In genomic region chr21:41316200-41316599, GRCh38 we compare ENCODE assay signal across 11 cellular contexts. TPM values are rescaled to one million over a fixed set of nuclear protein-coding genes. Genes with fewer than 3 reads are reported as not detected.
DNase-seq lines count a peak whose midpoint lies in the region; ATAC-seq and TF ChIP-seq lines count a peak whose summit lies in the region.
"Had no signal": no experiment of that assay in that cellular context is flagged by ENCODE, and none has a peak within 500 bp of the region (broad histone marks: within the 10 kb centered on the region; RNA-seq: fewer than 3 reads in every experiment).

No MANE protein-coding gene starts in this region.

- H3K4me1 Mint-ChIP-seq in natural killer cell: no peaks in the 10 kb centered on the region

- H3K27me3 Mint-ChIP-seq in natural killer cell (ENCODE audit: low read depth in 2 of 2): peaks cover 31 to 51% of the 10 kb centered on the region in 2 donors

- in situ Hi-C loops in Panc1 (cut with HindIII; ENCODE audit: low pct_unique_long_range_greater_than_20kb, low sequenced_read_pairs): no loop called here

- H3K4me3 Mint-ChIP-seq in natural killer cell: no peak overlapping the region
- H3K4me3 Mint-ChIP-seq: activated CD4-positive, alpha-beta memory T cell treated with anti-CD3 and anti-CD28 coated beads for 36 hours; activated naive CD4-positive, alpha-beta T cell treated with anti-CD3 and anti-CD28 coated beads for 36 hours had no signal

- TF ChIP-seq CTCF in Panc1 (IDR thresholded peaks at IDR 0.05): no peak
- TF ChIP-seq CTCF in suprapubic skin (IDR thresholded peaks at IDR 0.05): no peak
- no peak for TF ChIP-seq CTCF in natural killer cell (IDR thresholded peaks at IDR 0.05)

- H3K27me3 ChIP-seq in Panc1 (ENCODE audit: control insufficient read depth, insufficient read depth, low read length): no peaks in the 10 kb centered on the region; the same call in 1 of the 2 replicates
- peaks cover 5% of the 10 kb centered on the region for H3K27me3 ChIP-seq in mucosa of stomach (ENCODE audit: control insufficient read depth, insufficient read depth, low read length)
- H3K27me3 ChIP-seq in suprapubic skin: peaks cover 16% of the 10 kb centered on the region

- peak; percentile 45; the same call in 1 of the 2 replicates for ATAC-seq in Panc1
- ATAC-seq in Right ventricle myocardium superior (ENCODE audit: poor library complexity): peak; percentile 25
- ATAC-seq in HG03469 (IDR thresholded peaks at IDR 0.05; ENCODE audit: unreplicated experiment): no peak
- no peak for ATAC-seq in natural killer cell

- CTCF ChIA-PET in Panc1 (lab: Charles Lee): no interaction called here

- H3K4me1 ChIP-seq in Panc1 (ENCODE audit: control insufficient read depth, insufficient read depth, low read length) (no peaks in the 10 kb centered on the region), mucosa of stomach (ENCODE audit: control insufficient read depth, insufficient read depth, low read length) (peaks cover 36% of the 10 kb centered on the region), suprapubic skin (peaks cover 13% of the 10 kb centered on the region)

- WGBS in suprapubic skin: 10% methylated on average over 8 of the region's 11 CpGs

- H3K36me3 Mint-ChIP-seq in natural killer cell: no peaks in the 10 kb centered on the region
- H3K36me3 Mint-ChIP-seq: activated CD4-positive, alpha-beta memory T cell treated with anti-CD3 and anti-CD28 coated beads for 36 hours had no signal

- TF ChIP-seq POLR2A in suprapubic skin (IDR thresholded peaks at IDR 0.05): no peak

- H3K9ac ChIP-seq in mucosa of stomach (ENCODE audit: low read length): peak overlapping the region; percentile 94

- H3K27ac ChIP-seq in Panc1 (ENCODE audit: low read length) (no peak overlapping the region), suprapubic skin (peak overlapping the region; percentile 34)

- H3K36me3 ChIP-seq in Panc1 (ENCODE audit: control insufficient read depth, insufficient read depth, low read length) (no peaks in the 10 kb centered on the region), mucosa of stomach (ENCODE audit: control insufficient read depth, insufficient read depth, low read length) (peaks cover 9% of the 10 kb centered on the region), suprapubic skin (no peaks in the 10 kb centered on the region)

- intact Hi-C loops in Panc1 (cut with micrococcal nuclease; ENCODE audit: unreplicated experiment): no loop called here
- intact Hi-C loops in Right ventricle myocardium superior (cut with DNase I): no loop called here
- intact Hi-C loops in natural killer cell (cut with micrococcal nuclease): no loop called here

- H3K27ac Mint-ChIP-seq in natural killer cell: no peak overlapping the region
- H3K27ac Mint-ChIP-seq: activated CD4-positive, alpha-beta memory T cell treated with anti-CD3 and anti-CD28 coated beads for 36 hours; activated naive CD4-positive, alpha-beta T cell treated with anti-CD3 and anti-CD28 coated beads for 36 hours had no signal

- POLR2A ChIA-PET in Panc1 (lab: Charles Lee): no interaction called here

- H3K9me3 ChIP-seq in Panc1 (ENCODE audit: control insufficient read depth, insufficient read depth, low read depth, low read length) (no peaks in the 10 kb centered on the region), mucosa of stomach (ENCODE audit: control insufficient read depth, low read length) (no peaks in the 10 kb centered on the region), suprapubic skin (no peaks in the 10 kb centered on the region)

- no peak for TF ChIP-seq EP300 in suprapubic skin (IDR thresholded peaks at IDR 0.05)

- no TSS peak for BruUV-seq in Panc1 (replicated peaks; lab: Mats Ljungman, UMichigan)

- H3K9me3 Mint-ChIP-seq in natural killer cell: no peaks in the 10 kb centered on the region
- H3K9me3 Mint-ChIP-seq: activated CD4-positive, alpha-beta memory T cell treated with anti-CD3 and anti-CD28 coated beads for 36 hours; activated naive CD4-positive, alpha-beta T cell treated with anti-CD3 and anti-CD28 coated beads for 36 hours had no signal

- DNase-seq in Panc1 (ENCODE audit: low read depth, low spot score): no peak
- DNase-seq in Right ventricle myocardium superior: no peak
- peak in 1 of 2 donors; percentile 68 for DNase-seq in suprapubic skin (ENCODE audit: low spot score in 2 of 2)
- no peak for DNase-seq in LoVo (ENCODE audit: low spot score)
- DNase-seq in NCI-H446 treated with DMSO at 0.1 percent for 48 hours (lab: John Stamatoyannopoulos, UW): no peak
- no peak for DNase-seq in natural killer cell
- DNase-seq: activated CD4-positive, alpha-beta memory T cell treated with anti-CD3 and anti-CD28 coated beads for 36 hours; activated naive CD4-positive, alpha-beta T cell treated with anti-CD3 and anti-CD28 coated beads for 36 hours; cortex of kidney had no signal

- H3K4me3 ChIP-seq in Panc1 (ENCODE audit: low read depth in 2 of 2, low read length in 2 of 2): peak overlapping the region; percentile 14 to 26; a peak in 2 of 4 replicates
- H3K4me3 ChIP-seq in mucosa of stomach (ENCODE audit: low read length): peak overlapping the region; percentile 49
- H3K4me3 ChIP-seq in suprapubic skin: peak overlapping the region; percentile 45

RNA-seq across cellular contexts. Expression of gene FAM3B, which starts 0.4 kb away (rescaled TPM):
- total RNA-seq in Panc1 (2021; ENCODE audit: unreplicated experiment) (not detected), Right ventricle myocardium superior (not detected), suprapubic skin (1 to 10 TPM in 3 of 4 donors, not detected in 1; 1.9 to 3.3 (median 3.1) TPM), natural killer cell (under 1 TPM in 1 of 3 donors, not detected in 2; 0.48 TPM)
- not detected for polyA plus RNA-seq in Panc1 (2012; ENCODE audit: insufficient read length)
- total RNA-seq: activated CD4-positive, alpha-beta memory T cell treated with anti-CD3 and anti-CD28 coated beads for 36 hours; activated naive CD4-positive, alpha-beta T cell treated with anti-CD3 and anti-CD28 coated beads for 36 hours had no signal

RNA-seq across cellular contexts. Expression of gene MX2, which starts 45.6 kb away (rescaled TPM):
- total RNA-seq in Panc1 (2021; ENCODE audit: unreplicated experiment) (56.7 TPM), Right ventricle myocardium superior (4.2 TPM), suprapubic skin (1 to 10 TPM; 3.2 to 6.1 (median 5.1) TPM), natural killer cell (10 to 100 TPM; 37.9 to 73.9 (median 42.6) TPM)
- polyA plus RNA-seq in Panc1 (2012; ENCODE audit: insufficient read length): 40.1 TPM

Comparison
In these comparisons a context has a peak if more than half of its experiments do, and no peak if none do; other contexts are left out.
1. ATAC-seq: peak in Panc1 (single experiment) and Right ventricle myocardium superior (single experiment); none in HG03469 (single experiment) and natural killer cell (0 of 3).
2. Peak in every context shown above with its lines, with median percentiles within 50 percentile points of each other: H3K4me3 ChIP-seq.